In the genomic region with DNA sequence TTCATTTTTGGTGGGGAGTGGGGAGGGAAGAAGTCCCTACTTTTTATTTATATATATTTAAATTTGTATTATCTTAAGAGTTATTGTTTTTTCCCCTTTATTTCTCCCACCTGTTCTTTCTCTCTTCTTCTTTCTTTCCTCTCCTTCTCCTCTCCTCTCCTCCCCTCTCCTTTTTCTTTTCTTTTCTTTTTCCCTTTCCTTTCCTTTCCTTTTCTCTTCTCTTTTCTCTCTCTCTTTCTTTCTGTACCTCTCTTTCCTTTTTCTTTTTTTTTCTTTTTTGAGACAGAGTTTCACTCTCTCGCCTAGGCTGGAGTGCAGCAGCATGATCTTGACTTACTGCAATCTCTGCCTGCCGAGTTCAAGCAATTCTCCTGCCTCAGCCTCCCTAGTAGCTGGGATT, we compare ENCODE assay signal across 15 cellular contexts. TPM values are rescaled to one million over a fixed set of nuclear protein-coding genes. Genes with fewer than 3 reads are reported as not detected.
DNase-seq lines count a peak whose midpoint lies in the region; ATAC-seq and TF ChIP-seq lines count a peak whose summit lies in the region.
"Had no signal": no experiment of that assay in that cellular context is flagged by ENCODE, and none has a peak within 500 bp of the region (broad histone marks: within the 10 kb centered on the region; RNA-seq: fewer than 3 reads in every experiment).

No MANE protein-coding gene starts in this region.

- no peaks in the 10 kb centered on the region for H3K27me3 Mint-ChIP-seq in CD4-positive, alpha-beta T cell
- H3K27me3 Mint-ChIP-seq in WTC11 (ENCODE audit: low read depth) (no peaks in the 10 kb centered on the region), naive B cell (no peaks in the 10 kb centered on the region)

- DNase-seq in CD4-positive, alpha-beta T cell: no peak
- no peak for DNase-seq in WTC11 (ENCODE audit: low spot score)
- DNase-seq in naive B cell: no peak
- DNase-seq in GM19240 (ENCODE audit: insufficient read length, low spot score): no peak
- DNase-seq in H4 (ENCODE audit: low spot score): no peak
- DNase-seq: effector CD4-positive, alpha-beta T cell; EL; heart left ventricle; islet precursor cell; pancreas; RPMI8226; transverse colon had no signal

- H3K27ac Mint-ChIP-seq in CD4-positive, alpha-beta T cell: peak overlapping the region; percentile 99
- H3K27ac Mint-ChIP-seq in WTC11: no peak overlapping the region; the same call in 1 of the 2 replicates
- peak overlapping the region in 4 of 6 donors; percentile 19 to 93 (median 61) for H3K27ac Mint-ChIP-seq in naive B cell

- H3K9ac ChIP-seq in BLaER1: peak overlapping the region; percentile 97

- ATAC-seq in CD4-positive, alpha-beta T cell (ENCODE audit: poor library complexity): no peak
- ATAC-seq in WTC11: no peak
- ATAC-seq in naive B cell (ENCODE audit: low read depth in 2 of 2): no peak
- ATAC-seq in GM21529 (IDR thresholded peaks at IDR 0.05; ENCODE audit: unreplicated experiment): no peak
- ATAC-seq: heart left ventricle, pancreas had no signal

- no peaks in the 10 kb centered on the region for H3K9me3 ChIP-seq in BLaER1
- H3K9me3 ChIP-seq in CD4-positive, alpha-beta T cell (ENCODE audit: control insufficient read depth, low read length): no peaks in the 10 kb centered on the region
- H3K9me3 ChIP-seq: heart left ventricle, pancreas, transverse colon had no signal

- POLR2A ChIA-PET in CD4-positive, alpha-beta T cell (lab: Charles Lee): no interaction called here
- POLR2A ChIA-PET in WTC11 (lab: Charles Lee): no interaction called here

- TF ChIP-seq CTCF in CD4-positive, alpha-beta T cell (IDR thresholded peaks at IDR 0.05): peak; percentile 9
- no peak for TF ChIP-seq CTCF in WTC11 (IDR thresholded peaks at IDR 0.05)

- CTCF ChIA-PET in CD4-positive, alpha-beta T cell (lab: Charles Lee): no interaction called here
- CTCF ChIA-PET in WTC11 (lab: Charles Lee): no interaction called here

- no peaks in the 10 kb centered on the region for H3K9me3 Mint-ChIP-seq in CD4-positive, alpha-beta T cell
- H3K9me3 Mint-ChIP-seq in WTC11 (no peaks in the 10 kb centered on the region), naive B cell (no peaks in the 10 kb centered on the region)

- intact Hi-C loops in CD4-positive, alpha-beta T cell (cut with DNase I, micrococcal nuclease): loop anchor here in 1 of 2 experiments (5.0 kb wide), 1 partner anchor 163 kb away; no protein-coding TSS in a partner anchor

- H3K4me1 Mint-ChIP-seq in CD4-positive, alpha-beta T cell (ENCODE audit: low read depth): peaks cover 57% of the 10 kb centered on the region
- H3K4me1 Mint-ChIP-seq in WTC11: peaks cover 22% of the 10 kb centered on the region
- H3K4me1 Mint-ChIP-seq in naive B cell: peaks cover 42 to 55% (median 43%) of the 10 kb centered on the region in 3 donors

- H3K27me3 ChIP-seq in BLaER1: no peaks in the 10 kb centered on the region
- H3K27me3 ChIP-seq in CD4-positive, alpha-beta T cell (ENCODE audit: control insufficient read depth, insufficient read depth, low read length): no peaks in the 10 kb centered on the region
- H3K27me3 ChIP-seq: cardiac muscle cell, heart left ventricle, pancreas, transverse colon had no signal

- H3K36me3 ChIP-seq in BLaER1: peaks cover 29% of the 10 kb centered on the region
- H3K36me3 ChIP-seq: cardiac muscle cell, pancreas, transverse colon had no signal

- peaks cover 50% of the 10 kb centered on the region for H3K4me1 ChIP-seq in BLaER1

- H4K20me1 ChIP-seq in BLaER1: peaks cover 24% of the 10 kb centered on the region; the same call in 1 of the 2 replicates

- H3K27ac ChIP-seq in BLaER1: 0 out of 2 replicates have a peak overlapping the region, but pooled peaks have one; percentile 13
- H3K27ac ChIP-seq in CD4-positive, alpha-beta T cell (ENCODE audit: low read depth, low read length): no peak overlapping the region
- H3K27ac ChIP-seq: cardiac muscle cell, pancreas, transverse colon had no signal

- peak overlapping the region; percentile 96 for H3K4me3 Mint-ChIP-seq in CD4-positive, alpha-beta T cell
- H3K4me3 Mint-ChIP-seq in WTC11 (peak overlapping the region; percentile 39; the same call in 1 of the 2 replicates), naive B cell (peak overlapping the region; percentile 29 to 100 (median 98))

- H3K4me2 ChIP-seq in BLaER1: peak overlapping the region; percentile 88

- H3K36me3 Mint-ChIP-seq in CD4-positive, alpha-beta T cell (ENCODE audit: low read depth): peaks cover 28% of the 10 kb centered on the region
- H3K36me3 Mint-ChIP-seq in WTC11 (no peaks in the 10 kb centered on the region), naive B cell (peaks cover 0 to 4% of the 10 kb centered on the region in 2 donors)

- H3K4me3 ChIP-seq in BLaER1: 0 out of 2 replicates have a peak overlapping the region, but pooled peaks have one; percentile 93

TF ChIP-seq in WTC11, 78 proteins besides CTCF, POLR2A, EP300 and RAD21:
- TF ChIP-seq ZNF671 (CRISPR knock-in tag; IDR thresholded peaks at IDR 0.05) (no peak), HMGXB4 (CRISPR knock-in tag; IDR thresholded peaks at IDR 0.05) (no peak), ZNF512 (CRISPR knock-in tag; IDR thresholded peaks at IDR 0.05; ENCODE audit: borderline replicate concordance) (no peak), NFE2L1 (CRISPR knock-in tag; IDR thresholded peaks at IDR 0.05) (no peak)

RNA-seq across cellular contexts. Expression of gene BCKDHA, which starts 1.9 kb away (rescaled TPM):
- total RNA-seq in CD4-positive, alpha-beta T cell: 10 to 100 TPM; 12.2 to 13.1 TPM
- 18.8 to 34.8 TPM (median 32.6 TPM) in 3 replicates for total RNA-seq in WTC11 (2021)
- polyA plus RNA-seq in naive B cell (ENCODE audit: low read depth in 6 of 6): 10 to 100 TPM; 50.3 to 79.8 (median 68.0) TPM
- 32.6 and 47.7 TPM in 2 replicates for total RNA-seq in H4 (2014; rRNA removed; shearing (Covaris generic))

RNA-seq across cellular contexts. Expression of gene EXOSC5, which starts 2.4 kb away (rescaled TPM):
- total RNA-seq in CD4-positive, alpha-beta T cell: 1 to 10 TPM; 6.5 to 7.5 TPM
- total RNA-seq in WTC11 (2021): 56.4 to 60.3 TPM (median 56.6 TPM) in 3 replicates
- polyA plus RNA-seq in naive B cell (ENCODE audit: low read depth in 6 of 6): 10 to 100 TPM; 48.5 to 74.5 (median 62.6) TPM
- 28.5 and 28.9 TPM in 2 replicates for total RNA-seq in H4 (2014; rRNA removed; shearing (Covaris generic))

RNA-seq across cellular contexts. Expression of gene TMEM91, which starts 23.2 kb away (rescaled TPM):
- 1 to 10 TPM; 6.8 to 7.7 TPM for total RNA-seq in CD4-positive, alpha-beta T cell
- 5.3 to 6.0 TPM (median 5.3 TPM) in 3 replicates for total RNA-seq in WTC11 (2021)
- 1 to 10 TPM in 5 of 6 donors, not detected in 1; 1.7 to 3.5 (median 2.2) TPM for polyA plus RNA-seq in naive B cell (ENCODE audit: low read depth in 6 of 6)
- 0.08 and 0.97 TPM in 2 replicates for total RNA-seq in H4 (2014; rRNA removed; shearing (Covaris generic))

RNA-seq across cellular contexts. Expression of gene B3GNT8, which starts 27.6 kb away (rescaled TPM):
- total RNA-seq in CD4-positive, alpha-beta T cell: 1 to 10 TPM in 1 of 2 experiments, under 1 TPM in 1; 0.58 to 1.2 TPM
- total RNA-seq in WTC11 (2021): 0.96 to 2.3 TPM (median 1.2 TPM) in 3 replicates
- under 1 TPM in 4 of 6 donors, not detected in 2; 0.26 to 0.93 (median 0.35) TPM for polyA plus RNA-seq in naive B cell (ENCODE audit: low read depth in 6 of 6)
- total RNA-seq in H4 (2014; rRNA removed; shearing (Covaris generic)): not detected in 2 replicates

RNA-seq across cellular contexts. Expression of gene B9D2, which starts 35.6 kb away (rescaled TPM):
- 10 to 100 TPM; 21.1 to 26.8 TPM for total RNA-seq in CD4-positive, alpha-beta T cell
- total RNA-seq in WTC11 (2021): 4.5 to 6.3 TPM (median 4.7 TPM) in 3 replicates
- polyA plus RNA-seq in naive B cell (ENCODE audit: low read depth in 6 of 6): 10 to 100 TPM in 5 of 6 donors, 1 to 10 TPM in 1; 3.2 to 17.3 (median 14.3) TPM
- 7.5 and 9.3 TPM in 2 replicates for total RNA-seq in H4 (2014; rRNA removed; shearing (Covaris generic))

Comparison
In these comparisons a context has a peak if more than half of its experiments do, and no peak if none do; other contexts are left out.
1. H3K4me3 Mint-ChIP-seq: peak in every context shown above with its lines; median percentile 98 in naive B cell; 96 in CD4-positive, alpha-beta T cell; 39 in WTC11.